ENCODE assay signal across 12 cellular contexts in the genomic region with DNA sequence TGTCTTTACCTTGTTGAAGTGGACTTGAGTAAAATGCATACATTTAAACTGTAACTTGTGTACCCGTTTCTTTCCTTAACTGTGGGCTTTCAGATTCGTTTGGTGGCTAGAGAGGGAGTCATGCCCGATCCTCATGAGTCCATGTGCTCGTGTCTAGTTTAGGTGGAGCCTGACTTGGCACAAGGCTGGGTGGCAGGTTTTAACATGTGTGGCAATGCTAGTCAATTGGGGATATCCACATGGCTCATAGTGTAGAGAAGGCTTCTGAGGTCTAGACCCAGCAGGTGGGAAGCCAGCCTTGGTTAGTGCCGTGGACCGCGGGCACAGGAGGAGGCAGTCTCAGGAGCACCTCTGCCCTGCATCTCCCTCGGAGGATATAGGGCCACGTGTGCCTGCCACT. TPM values are rescaled to one million over a fixed set of nuclear protein-coding genes. Genes with fewer than 3 reads are reported as not detected.
A peak's percentile ranks its signal among the peaks of the same experiment; 100 is the strongest.
DNase-seq lines count a peak whose midpoint lies in the region; ATAC-seq and TF ChIP-seq lines count a peak whose summit lies in the region.
"Had no signal": no experiment of that assay in that cellular context is flagged by ENCODE, and none has a peak within 500 bp of the region (broad histone marks: within the 10 kb centered on the region; RNA-seq: fewer than 3 reads in every experiment).

No MANE protein-coding gene starts in this region.

- H3K4me1 ChIP-seq in transverse colon (peaks cover 0 to 54% (median 8%) of the 10 kb centered on the region in 4 donors), hepatocyte (ENCODE audit: insufficient read depth) (peaks cover 4% of the 10 kb centered on the region)
- H3K4me1 ChIP-seq: prostate gland had no signal

- H3K27me3 ChIP-seq in SU-DHL-6 (ENCODE audit: low read length) (no peaks in the 10 kb centered on the region), transverse colon (no peaks in the 10 kb centered on the region), hepatocyte (no peaks in the 10 kb centered on the region)

- H3K79me2 ChIP-seq in SU-DHL-6 (ENCODE audit: insufficient read depth, low read length) = peaks cover 35% of the 10 kb centered on the region
- no peaks in the 10 kb centered on the region for H3K79me2 ChIP-seq in hepatocyte

- H2AFZ ChIP-seq in SU-DHL-6 (ENCODE audit: low read depth, low read length, severe bottlenecking) (no peak overlapping the region), hepatocyte (no peak overlapping the region)

- H3K27ac ChIP-seq in SU-DHL-6 (ENCODE audit: low read depth, low read length) (peak overlapping the region; percentile 100), transverse colon (peak overlapping the region; percentile 33 to 77 (median 73)), hepatocyte (no peak overlapping the region)
- H3K27ac ChIP-seq: prostate gland had no signal

- H3K4me3 ChIP-seq in SU-DHL-6 (ENCODE audit: insufficient read depth, low read length, poor library complexity, severe bottlenecking) (no peak overlapping the region), transverse colon (no peak overlapping the region), hepatocyte (no peak overlapping the region)
- H3K4me3 ChIP-seq: prostate gland had no signal

- no peak for TF ChIP-seq CTCF in SU-DHL-6 (IDR thresholded peaks at IDR 0.05; ENCODE audit: insufficient read depth, low read length, poor library complexity, severe bottlenecking)
- TF ChIP-seq CTCF in transverse colon (IDR thresholded peaks at IDR 0.05) = no peak
- TF ChIP-seq CTCF in hepatocyte (IDR thresholded peaks at IDR 0.05; ENCODE audit: poor library complexity) = no peak

- DNase-seq in stimulated activated naive CD4-positive, alpha-beta T cell treated with Interleukin-2 at 50 U/mL for 16 hours (lab: John Stamatoyannopoulos, UW) = peak; percentile 1
- DNase-seq in stimulated activated naive CD4-positive, alpha-beta T cell (lab: John Stamatoyannopoulos, UW) = no peak
- DNase-seq in transverse colon = no peak
- DNase-seq in hepatocyte (ENCODE audit: low spot score) = no peak
- DNase-seq: left colon; NCI-H446 treated with DMSO at 0.1 percent for 48 hours; stimulated activated CD4-positive, alpha-beta T cell treated with anti-CD3 and anti-CD28 coated beads, Interleukin-2, amount 100 ng/mL, for 24 hours had no signal

- ATAC-seq in esophagus mucosa (peak; percentile 77), GM21576 (IDR thresholded peaks at IDR 0.05; ENCODE audit: unreplicated experiment) (no peak), HG03097 (IDR thresholded peaks at IDR 0.05; ENCODE audit: low FRiP score, unreplicated experiment) (no peak)

- H3K4me2 ChIP-seq in SU-DHL-6 (ENCODE audit: low read depth, low read length, poor library complexity, severe bottlenecking) (peak overlapping the region; percentile 64), hepatocyte (no peak overlapping the region)

- no peaks in the 10 kb centered on the region for H3K36me3 ChIP-seq in SU-DHL-6 (ENCODE audit: low read length)
- no peaks in the 10 kb centered on the region for H3K36me3 ChIP-seq in transverse colon
- H3K36me3 ChIP-seq in hepatocyte (replicated peaks; ENCODE audit: insufficient read depth, low read depth) = no peaks in the 10 kb centered on the region
- H3K36me3 ChIP-seq: prostate gland had no signal

- H4K20me1 ChIP-seq in SU-DHL-6 (ENCODE audit: low read depth, low read length) = no peaks in the 10 kb centered on the region
- no peaks in the 10 kb centered on the region for H4K20me1 ChIP-seq in hepatocyte (ENCODE audit: insufficient read depth, poor library complexity, severe bottlenecking)

- H3K9ac ChIP-seq in SU-DHL-6 (ENCODE audit: low read length) = peak overlapping the region; percentile 62

- TF ChIP-seq POLR2A in transverse colon (IDR thresholded peaks at IDR 0.05) = no peak

- 80% methylated on average over 9 of the region's 9 CpGs; no CpG with 5 or more reads in 1 of the 2 donors for WGBS in transverse colon (ENCODE audit: low coverage in 1 of 2), 2 donors
- WGBS in hepatocyte (ENCODE audit: low lambda C conversion rate, missing lambda C conversion rate) = 77% methylated on average over 9 of the region's 9 CpGs

- H3K9me2 ChIP-seq in SU-DHL-6 (replicated peaks; ENCODE audit: insufficient read depth, low read length) (no peaks in the 10 kb centered on the region), hepatocyte (replicated peaks; ENCODE audit: insufficient read depth) (no peaks in the 10 kb centered on the region)

- in situ Hi-C loops in transverse colon (cut with MboI; ENCODE audit: low pct_ligation_motif_present in 1 of 4, low pct_unique_long_range_greater_than_20kb in 1 of 4, low sequenced_read_pairs in 3 of 4) = loop anchor here in 2 of 4 donors (25.0 kb wide), 1 partner anchor 221 kb away; no protein-coding TSS in a partner anchor

- H3K9me3 ChIP-seq in SU-DHL-6 (ENCODE audit: insufficient read depth, low read length) = no peaks in the 10 kb centered on the region
- H3K9me3 ChIP-seq in transverse colon = no peaks in the 10 kb centered on the region
- no peaks in the 10 kb centered on the region for H3K9me3 ChIP-seq in hepatocyte (ENCODE audit: low read depth)
- H3K9me3 ChIP-seq: prostate gland had no signal

- H3F3A ChIP-seq in SU-DHL-6 (ENCODE audit: insufficient read depth) = peaks cover 68% of the 10 kb centered on the region

- no peak for TF ChIP-seq EP300 in transverse colon (IDR thresholded peaks at IDR 0.05; ENCODE audit: low read depth)

- intact Hi-C loops in transverse colon (cut with DNase I; ENCODE audit: low total_unique reads) = no loop called here

RNA-seq across cellular contexts. Expression of gene CLCN4, which starts 48.5 kb away (rescaled TPM):
- total RNA-seq in esophagus mucosa (0.84 TPM), transverse colon (1 to 10 TPM in 1 of 4 donors, under 1 TPM in 1, not detected in 2; 0.79 to 1.1 TPM), hepatocyte (3.8 and 5.9 TPM in 2 replicates)
- polyA plus RNA-seq in hepatocyte = 1.5 and 2.2 TPM in 2 replicates
